Comparison of ENCODE assay signal across 19 cellular contexts in the genomic region with DNA sequence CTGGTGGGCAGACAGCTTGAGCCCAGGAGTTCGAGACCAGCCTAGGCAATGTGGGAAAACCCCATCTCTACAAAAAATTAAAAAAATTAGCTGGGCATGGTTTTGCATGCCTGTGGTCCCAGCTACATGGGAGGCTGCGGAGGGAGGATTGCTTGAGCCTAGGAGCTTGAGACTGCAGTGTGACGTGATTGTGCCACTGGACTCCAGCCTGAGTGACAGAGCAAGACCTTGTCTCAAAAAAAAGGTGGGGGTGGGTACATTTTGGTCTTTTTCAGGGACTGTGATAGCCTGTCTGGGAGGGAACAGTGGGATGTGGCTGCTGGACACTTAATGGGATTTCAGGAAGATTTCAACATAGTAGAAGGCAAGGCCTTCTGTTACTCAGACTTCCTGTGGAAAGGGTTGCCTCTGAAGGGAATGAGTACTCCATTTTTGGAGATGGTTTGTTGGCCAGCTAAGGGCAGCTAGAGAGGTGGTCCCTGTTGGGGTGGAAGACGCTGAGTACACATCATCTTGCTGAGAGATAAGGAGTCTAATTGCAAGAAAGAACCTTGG. TPM values are rescaled to one million over a fixed set of nuclear protein-coding genes. Genes with fewer than 3 reads are reported as not detected.
DNase-seq lines count a peak whose midpoint lies in the region; ATAC-seq and TF ChIP-seq lines count a peak whose summit lies in the region.
"Had no signal": no experiment of that assay in that cellular context is flagged by ENCODE, and none has a peak within 500 bp of the region (broad histone marks: within the 10 kb centered on the region; RNA-seq: fewer than 3 reads in every experiment).

No MANE protein-coding gene starts in this region.

- no peaks in the 10 kb centered on the region for H3K27me3 ChIP-seq in SK-N-SH (ENCODE audit: insufficient read depth)
- H3K27me3 ChIP-seq in smooth muscle cell (ENCODE audit: low read depth) = no peaks in the 10 kb centered on the region
- H3K27me3 ChIP-seq: heart left ventricle had no signal

- H4K20me1 ChIP-seq in SK-N-SH (ENCODE audit: insufficient read depth) (no peaks in the 10 kb centered on the region), smooth muscle cell (ENCODE audit: low read depth) (peaks cover 2% of the 10 kb centered on the region)

- no peaks in the 10 kb centered on the region for H3K9me3 ChIP-seq in SK-N-SH
- no peaks in the 10 kb centered on the region for H3K9me3 ChIP-seq in smooth muscle cell (replicated peaks; ENCODE audit: low read depth)
- H3K9me3 ChIP-seq: heart left ventricle had no signal

- no peaks in the 10 kb centered on the region for H3K9me2 ChIP-seq in SK-N-SH

- 75% methylated on average over 4 of the region's 4 CpGs for WGBS in SK-N-SH (ENCODE audit: low lambda C conversion rate)
- 28% methylated on average over 4 of the region's 4 CpGs for WGBS in smooth muscle cell (ENCODE audit: low lambda C conversion rate)

- TF ChIP-seq CTCF in SK-N-SH (IDR thresholded peaks at IDR 0.05) (no peak), smooth muscle cell (IDR thresholded peaks at IDR 0.05; ENCODE audit: borderline replicate concordance, insufficient read depth, poor library complexity, severe bottlenecking) (no peak)

- POLR2A ChIA-PET in SK-N-SH (lab: Yijun Ruan, JAX) = no interaction called here

- no peaks in the 10 kb centered on the region for H3K79me2 ChIP-seq in SK-N-SH (ENCODE audit: insufficient read depth)
- no peaks in the 10 kb centered on the region for H3K79me2 ChIP-seq in smooth muscle cell (ENCODE audit: low read depth)

- ATAC-seq in HG03139 (IDR thresholded peaks at IDR 0.05; ENCODE audit: unreplicated experiment) = no peak
- ATAC-seq: activated CD8-positive, alpha-beta memory T cell treated with anti-CD3 and anti-CD28 coated beads, Interleukin-2, amount 10 ng/mL, durations not matched to agents 7 days and 5 days had no signal

- CTCF ChIA-PET in SK-N-SH (lab: Yijun Ruan, JAX) = interaction anchor here (1.4 to 5.8 kb wide), 4 partner anchors 10 to 244 kb away, joined by 3 to 24 read pairs (median 4); no protein-coding TSS in a partner anchor

- H3K4me3 ChIP-seq in SK-N-SH (ENCODE audit: low read depth in 2 of 2, low read length in 1 of 2) = no peak overlapping the region
- no peak overlapping the region for H3K4me3 ChIP-seq in smooth muscle cell
- H3K4me3 ChIP-seq: heart left ventricle had no signal

- TF ChIP-seq RAD21 in SK-N-SH (IDR thresholded peaks at IDR 0.05; ENCODE audit: low read length) = no peak

- peak; percentile 44 for DNase-seq in EL
- DNase-seq in SK-N-SH = no peak
- DNase-seq in fibroblast of gingiva (ENCODE audit: low read depth) = peak; percentile 39
- DNase-seq in smooth muscle cell (lab: John Stamatoyannopoulos, UW; ENCODE audit: unreplicated experiment) = no peak
- DNase-seq in HuH-7.5 (ENCODE audit: low spot score) = no peak
- no peak for DNase-seq in medulla oblongata (ENCODE audit: extremely low spot score)
- no peak for DNase-seq in stimulated activated CD4-positive, alpha-beta T cell treated with anti-CD3 and anti-CD28 coated beads, Interleukin-12 subunit alpha, Interleukin-12 subunit beta, amount 100 ng/mL, for 4 hours
- DNase-seq: activated CD4-positive, CD25-positive, alpha-beta regulatory T cell treated with anti-CD3 and anti-CD28 coated beads, Interleukin-2, amount 50 U/mL, for 72 hours; activated CD8-positive, alpha-beta memory T cell treated with anti-CD3 and anti-CD28 coated beads, Interleukin-2, amount 10 ng/mL, durations not matched to agents 7 days and 5 days; activated effector memory CD4-positive, alpha-beta T cell treated with anti-CD3 and anti-CD28 coated beads, Interleukin-2, amount 50 U/mL, for 16 hours; dermis blood vessel endothelial cell; heart left ventricle; mesendoderm; NCI-H1092; NCI-H526; SIG-M5; T-helper 9 cell had no signal

- H2AFZ ChIP-seq in SK-N-SH (ENCODE audit: low read depth) (no peak overlapping the region), smooth muscle cell (ENCODE audit: low read depth) (no peak overlapping the region)

- peak overlapping the region; percentile 31; the same call in 1 of the 2 replicates for H3K4me2 ChIP-seq in SK-N-SH
- peak overlapping the region; percentile 56 for H3K4me2 ChIP-seq in smooth muscle cell

- H3K4me1 ChIP-seq in SK-N-SH (ENCODE audit: control insufficient read depth in 1 of 2, insufficient read depth in 2 of 2, low read depth in 1 of 2, low read length in 1 of 2) (peaks cover 19 to 28% of the 10 kb centered on the region in 2 experiments), smooth muscle cell (ENCODE audit: low read depth) (peaks cover 27% of the 10 kb centered on the region)

- H3K36me3 ChIP-seq in SK-N-SH (replicated peaks in 1 of 2; ENCODE audit: control insufficient read depth in 1 of 2, insufficient read depth in 2 of 2, low read length in 1 of 2) (peaks cover 6 to 7% of the 10 kb centered on the region in 2 experiments), smooth muscle cell (ENCODE audit: low read depth) (no peaks in the 10 kb centered on the region)

- H3K27ac ChIP-seq in SK-N-SH (ENCODE audit: low read depth in 2 of 2, low read length in 1 of 2) (peak overlapping the region in 1 of 2 experiments; percentile 83; a peak in 2 of 4 replicates), smooth muscle cell (ENCODE audit: low read depth) (peak overlapping the region; percentile 93)
- H3K27ac ChIP-seq: HL-60 had no signal

- no peak overlapping the region for H3K9ac ChIP-seq in SK-N-SH
- peak overlapping the region; percentile 76 for H3K9ac ChIP-seq in smooth muscle cell (ENCODE audit: low read depth)

- no peak for TF ChIP-seq EP300 in SK-N-SH (IDR thresholded peaks at IDR 0.05; ENCODE audit: borderline replicate concordance in 1 of 2, low read depth in 1 of 2, low read length in 1 of 2)

- H3F3A ChIP-seq in SK-N-SH (replicated peaks; ENCODE audit: insufficient read depth) = peaks cover 25% of the 10 kb centered on the region
- peaks cover 24% of the 10 kb centered on the region for H3F3A ChIP-seq in smooth muscle cell (ENCODE audit: low read depth)

TF ChIP-seq in SK-N-SH, 30 proteins besides CTCF, POLR2A, EP300 and RAD21:
- TF ChIP-seq, protein P1, sequence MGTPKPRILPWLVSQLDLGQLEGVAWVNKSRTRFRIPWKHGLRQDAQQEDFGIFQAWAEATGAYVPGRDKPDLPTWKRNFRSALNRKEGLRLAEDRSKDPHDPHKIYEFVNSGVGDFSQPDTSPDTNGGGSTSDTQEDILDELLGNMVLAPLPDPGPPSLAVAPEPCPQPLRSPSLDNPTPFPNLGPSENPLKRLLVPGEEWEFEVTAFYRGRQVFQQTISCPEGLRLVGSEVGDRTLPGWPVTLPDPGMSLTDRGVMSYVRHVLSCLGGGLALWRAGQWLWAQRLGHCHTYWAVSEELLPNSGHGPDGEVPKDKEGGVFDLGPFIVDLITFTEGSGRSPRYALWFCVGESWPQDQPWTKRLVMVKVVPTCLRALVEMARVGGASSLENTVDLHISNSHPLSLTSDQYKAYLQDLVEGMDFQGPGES (IDR thresholded peaks at IDR 0.05; ENCODE audit: low read depth, low read length) = no peak
- TF ChIP-seq NFIC (IDR thresholded peaks at IDR 0.05; ENCODE audit: borderline replicate concordance) = no peak
TF ChIP-seq in SK-N-SH: peak in this region for 0.

RNA-seq across cellular contexts. Expression of a gene that starts 40.6 kb away (rescaled TPM):
- polyA plus RNA-seq in SK-N-SH (2012; rRNA removed) (4.3 and 5.5 TPM in 2 replicates), smooth muscle cell (5.5 and 9.4 TPM in 2 replicates)
- 1.9 and 2.5 TPM in 2 replicates for polyA plus RNA-seq in SK-N-SH (2012; cell fraction: cytosol; rRNA removed)
- 12.2 and 12.5 TPM in 2 replicates for polyA plus RNA-seq in SK-N-SH (2012; cell fraction: nucleus; rRNA removed)
- total RNA-seq in smooth muscle cell = 4.3 and 4.8 TPM in 2 replicates

Comparison
In these comparisons a context has a peak if more than half of its experiments do, and no peak if none do; other contexts are left out.
1. DNase-seq: peak in EL (single experiment) and fibroblast of gingiva (single experiment); none in SK-N-SH (single experiment), smooth muscle cell (single experiment), HuH-7.5 (single experiment), medulla oblongata (single experiment) and stimulated activated CD4-positive, alpha-beta T cell treated with anti-CD3 and anti-CD28 coated beads, Interleukin-12 subunit alpha, Interleukin-12 subunit beta, amount 100 ng/mL, for 4 hours (single experiment).